8 cellular contexts compared by ENCODE assay signal in the genomic region with DNA sequence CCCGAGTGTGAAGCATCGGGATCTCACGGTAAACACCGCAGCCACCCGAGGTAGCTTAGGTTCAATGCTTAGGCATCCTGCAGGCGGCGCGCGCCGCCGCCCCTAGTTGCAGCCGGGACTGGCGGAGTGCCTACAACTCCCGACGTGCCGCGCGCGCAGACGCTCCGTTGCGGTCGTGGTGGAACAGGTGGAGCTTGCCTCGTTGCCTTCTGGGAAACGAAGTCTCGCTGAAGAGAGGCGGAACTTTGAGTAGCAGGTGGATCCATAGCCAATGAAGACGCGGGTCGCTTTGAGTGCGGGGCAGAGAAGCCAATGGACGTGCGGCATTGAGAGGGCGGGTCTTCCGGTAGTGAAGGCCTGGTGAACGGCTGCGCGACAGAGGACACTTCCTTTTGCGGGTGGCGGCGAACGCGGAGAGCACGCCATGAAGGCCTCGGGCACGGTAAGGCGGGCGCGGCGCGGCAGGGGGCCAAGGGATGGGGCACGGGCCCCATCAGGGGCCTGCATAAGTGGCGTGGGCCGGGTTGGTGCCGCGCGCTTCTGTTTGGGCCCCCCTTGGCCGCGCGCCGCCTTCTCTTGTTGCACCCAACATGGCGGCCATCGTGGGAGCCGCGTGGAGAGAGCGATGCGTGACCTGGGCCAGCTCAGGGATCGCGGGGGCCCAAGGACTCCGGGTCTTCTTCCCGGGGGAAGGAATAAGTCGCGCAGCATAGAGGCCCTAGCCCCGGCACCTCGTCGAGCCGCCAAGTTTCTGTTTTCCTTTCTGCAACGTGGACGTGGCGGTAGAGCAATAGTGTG. TPM values are rescaled to one million over a fixed set of nuclear protein-coding genes. Genes with fewer than 3 reads are reported as not detected.
A peak's percentile ranks its signal among the peaks of the same experiment; 100 is the strongest.
DNase-seq lines count a peak whose midpoint lies in the region; TF ChIP-seq lines count a peak whose summit lies in the region.

A gene (plus strand): TSS at position 378 of the 798 bp plus-strand sequence. CDS start 47 bp downstream, at position 425.

- WGBS in SK-N-SH (ENCODE audit: low lambda C conversion rate), result 0% methylated on average over 12 of the region's 80 CpGs
- 1% methylated on average over 30 to 78 of the region's 80 CpGs for WGBS in testis, 2 donors

- peak within 1 kb of the TSS; percentile 92 for H2AFZ ChIP-seq in SK-N-SH (ENCODE audit: low read depth)

- peak within 1 kb of the TSS; percentile 97 for H3K27ac Mint-ChIP-seq in HFFc6
- peak within 1 kb of the TSS; percentile 100 for H3K27ac Mint-ChIP-seq in activated naive CD4-positive, alpha-beta T cell treated with anti-CD3 and anti-CD28 coated beads, Interleukin-2, amount 50 U/mL, for 24 hours

- peaks cover 31% of the 10 kb centered on the region for H3K79me2 ChIP-seq in SK-N-SH (ENCODE audit: insufficient read depth)

- TF ChIP-seq RAD21 in SK-N-SH (IDR thresholded peaks at IDR 0.05; ENCODE audit: low read length), result peak; percentile 64

- peaks cover 47% of the 10 kb centered on the region for H4K20me1 ChIP-seq in SK-N-SH (ENCODE audit: insufficient read depth)

- H3K36me3 Mint-ChIP-seq in HFFc6 (ENCODE audit: low read depth), result peaks cover 27% of the 10 kb centered on the region
- H3K36me3 Mint-ChIP-seq in activated naive CD4-positive, alpha-beta T cell treated with anti-CD3 and anti-CD28 coated beads, Interleukin-2, amount 50 U/mL, for 24 hours, result peaks cover 28% of the 10 kb centered on the region

- H3K4me3 Mint-ChIP-seq in HFFc6, result peak within 1 kb of the TSS; percentile 98
- peak within 1 kb of the TSS; percentile 92 for H3K4me3 Mint-ChIP-seq in activated naive CD4-positive, alpha-beta T cell treated with anti-CD3 and anti-CD28 coated beads, Interleukin-2, amount 50 U/mL, for 24 hours

- peak within 1 kb of the TSS; percentile 91 for H3K9ac ChIP-seq in SK-N-SH

- H3K4me1 Mint-ChIP-seq in HFFc6 (ENCODE audit: low read depth), result peaks cover 25% of the 10 kb centered on the region
- peaks cover 32% of the 10 kb centered on the region for H3K4me1 Mint-ChIP-seq in activated naive CD4-positive, alpha-beta T cell treated with anti-CD3 and anti-CD28 coated beads, Interleukin-2, amount 50 U/mL, for 24 hours

- peak; percentile 95 for TF ChIP-seq POLR2A in NB4 (IDR thresholded peaks at IDR 0.05; ENCODE audit: extremely low read depth, insufficient read length)
- TF ChIP-seq POLR2A in testis (IDR thresholded peaks at IDR 0.05), result peak; percentile 71

- no peak for TF ChIP-seq EP300 in SK-N-SH (IDR thresholded peaks at IDR 0.05; ENCODE audit: borderline replicate concordance in 1 of 2, low read depth in 1 of 2, low read length in 1 of 2)

- H3K27me3 ChIP-seq in SK-N-SH (ENCODE audit: insufficient read depth), result no peaks in the 10 kb centered on the region
- H3K27me3 ChIP-seq in testis, result no peaks in the 10 kb centered on the region

- TF ChIP-seq CTCF in HFFc6 (IDR thresholded peaks at IDR 0.05) (peak; percentile 84), NB4 (IDR thresholded peaks at IDR 0.05; ENCODE audit: low read depth, low read length) (peak; percentile 86), SK-N-SH (IDR thresholded peaks at IDR 0.05) (peak; percentile 78), testis (IDR thresholded peaks at IDR 0.05) (peak; percentile 79 to 90 (median 89))

- POLR2A ChIA-PET in SK-N-SH (lab: Yijun Ruan, JAX), result interaction anchor here (0.6 to 2.4 kb wide), 30 partner anchors 8 to 420 kb away, joined by 3 to 27 read pairs (median 4); a partner anchor contains a TSS

- H3K4me3 ChIP-seq in GM08714 (ENCODE audit: low read length) (peak within 1 kb of the TSS; percentile 80), NB4 (ENCODE audit: low read depth, low read length) (peak within 1 kb of the TSS; percentile 99), SK-N-SH (ENCODE audit: low read depth in 2 of 2, low read length in 1 of 2) (peak within 1 kb of the TSS; percentile 86 to 91), testis (peak within 1 kb of the TSS; percentile 79 to 95)

- H3K27ac ChIP-seq in SK-N-SH (ENCODE audit: low read depth in 2 of 2, low read length in 1 of 2) (peak within 1 kb of the TSS; percentile 62 to 78), testis (peak within 1 kb of the TSS; percentile 83 to 85)

- H3K9me2 ChIP-seq in SK-N-SH, result no peaks in the 10 kb centered on the region

- H3K4me2 ChIP-seq in SK-N-SH, result peak within 1 kb of the TSS; percentile 99

- H3K36me3 ChIP-seq in SK-N-SH (replicated peaks in 1 of 2; ENCODE audit: control insufficient read depth in 1 of 2, insufficient read depth in 2 of 2, low read length in 1 of 2), result peaks cover 31 to 42% of the 10 kb centered on the region in 2 experiments
- no peaks in the 10 kb centered on the region for H3K36me3 ChIP-seq in testis (ENCODE audit: low read depth, missing control alignments)

- H3K9me3 ChIP-seq in SK-N-SH (no peaks in the 10 kb centered on the region), testis (no peaks in the 10 kb centered on the region)

- H3K27me3 Mint-ChIP-seq in HFFc6 (ENCODE audit: insufficient read depth), result peaks cover 20% of the 10 kb centered on the region
- H3K27me3 Mint-ChIP-seq in activated naive CD4-positive, alpha-beta T cell treated with anti-CD3 and anti-CD28 coated beads, Interleukin-2, amount 50 U/mL, for 24 hours, result no peaks in the 10 kb centered on the region

- CTCF ChIA-PET in SK-N-SH (lab: Yijun Ruan, JAX), result interaction anchor here (0.7 to 13.8 kb wide), 32 partner anchors 8 to 405 kb away, joined by 3 to 139 read pairs (median 4); a partner anchor contains a TSS

- DNase-seq in HFFc6 (peak; percentile 100), NB4 (ENCODE audit: low read depth) (peak; percentile 100), SK-N-SH (peak; percentile 96), globus pallidus (ENCODE audit: low spot score) (peak; percentile 100), occipital lobe (lab: John Stamatoyannopoulos, UW) (peak; percentile 99), testis (peak; percentile 100)

- no peaks in the 10 kb centered on the region for H3K9me3 Mint-ChIP-seq in HFFc6
- H3K9me3 Mint-ChIP-seq in activated naive CD4-positive, alpha-beta T cell treated with anti-CD3 and anti-CD28 coated beads, Interleukin-2, amount 50 U/mL, for 24 hours, result no peaks in the 10 kb centered on the region

- peaks cover 0 to 17% of the 10 kb centered on the region in 2 experiments; a peak in 1 of 4 replicates for H3K4me1 ChIP-seq in SK-N-SH (ENCODE audit: control insufficient read depth in 1 of 2, insufficient read depth in 2 of 2, low read depth in 1 of 2, low read length in 1 of 2)
- H3K4me1 ChIP-seq in testis, result peaks cover 18% of the 10 kb centered on the region

- intact Hi-C loops in testis (cut with DNase I; ENCODE audit: low total_unique reads), result loop anchor here (5.0 kb wide), 1 partner anchor 133 kb away; no protein-coding TSS in a partner anchor

- H3F3A ChIP-seq in SK-N-SH (replicated peaks; ENCODE audit: insufficient read depth), result peaks cover 20% of the 10 kb centered on the region

TF ChIP-seq in SK-N-SH, 30 proteins besides CTCF, POLR2A, EP300 and RAD21 (continues in another document):
- TF ChIP-seq ELF1 (IDR thresholded peaks at IDR 0.05) (peak; percentile 75; the same call in 1 of the 2 replicates), NRF1 (IDR thresholded peaks at IDR 0.05; ENCODE audit: low read depth, low read length) (peak; percentile 57), MEF2A (IDR thresholded peaks at IDR 0.05; ENCODE audit: borderline replicate concordance, low read depth) (no peak), GATA2 (CRISPR knock-in tag; IDR thresholded peaks at IDR 0.05) (no peak)
- TF ChIP-seq, protein P1, sequence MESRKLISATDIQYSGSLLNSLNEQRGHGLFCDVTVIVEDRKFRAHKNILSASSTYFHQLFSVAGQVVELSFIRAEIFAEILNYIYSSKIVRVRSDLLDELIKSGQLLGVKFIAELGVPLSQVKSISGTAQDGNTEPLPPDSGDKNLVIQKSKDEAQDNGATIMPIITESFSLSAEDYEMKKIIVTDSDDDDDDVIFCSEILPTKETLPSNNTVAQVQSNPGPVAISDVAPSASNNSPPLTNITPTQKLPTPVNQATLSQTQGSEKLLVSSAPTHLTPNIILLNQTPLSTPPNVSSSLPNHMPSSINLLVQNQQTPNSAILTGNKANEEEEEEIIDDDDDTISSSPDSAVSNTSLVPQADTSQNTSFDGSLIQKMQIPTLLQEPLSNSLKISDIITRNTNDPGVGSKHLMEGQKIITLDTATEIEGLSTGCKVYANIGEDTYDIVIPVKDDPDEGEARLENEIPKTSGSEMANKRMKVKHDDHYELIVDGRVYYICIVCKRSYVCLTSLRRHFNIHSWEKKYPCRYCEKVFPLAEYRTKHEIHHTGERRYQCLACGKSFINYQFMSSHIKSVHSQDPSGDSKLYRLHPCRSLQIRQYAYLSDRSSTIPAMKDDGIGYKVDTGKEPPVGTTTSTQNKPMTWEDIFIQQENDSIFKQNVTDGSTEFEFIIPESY (IDR thresholded peaks at IDR 0.05; ENCODE audit: borderline replicate concordance, low read depth), result no peak

RNA-seq across cellular contexts. Expression of the gene that starts here (rescaled TPM):
- total RNA-seq in HFFc6 (2021; fragmentation: NEBNext Ultra II Directional; extraction: Animal tissue kit (Norgen Biotek cat#: 25700)), result 1,000 to 10,000 TPM; 1,774 to 2,038 (median 1,892) TPM
- polyA plus RNA-seq in SK-N-SH (2012; rRNA removed) (2,138 and 2,695 TPM in 2 replicates), testis (ENCODE audit: insufficient read depth, low read depth, low replicate concordance) (828 TPM)
- 1,924 and 2,091 TPM in 2 replicates for polyA plus RNA-seq in SK-N-SH (2012; cell fraction: cytosol; rRNA removed)
- 669 and 951 TPM in 2 replicates for polyA plus RNA-seq in SK-N-SH (2012; cell fraction: nucleus; rRNA removed)
- total RNA-seq in occipital lobe (612 TPM), testis (1,000 to 10,000 TPM in 1 of 2 donors, 100 to 1,000 TPM in 1; 551 to 1,098 TPM)

Comparison
In these comparisons a context has a peak if more than half of its experiments do, and no peak if none do; other contexts are left out.
1. Peak in every context shown above with its lines: DNase-seq, H3K4me3 ChIP-seq and H3K27ac ChIP-seq.